ENCODE assay signal across 15 cellular contexts in the genomic region with DNA sequence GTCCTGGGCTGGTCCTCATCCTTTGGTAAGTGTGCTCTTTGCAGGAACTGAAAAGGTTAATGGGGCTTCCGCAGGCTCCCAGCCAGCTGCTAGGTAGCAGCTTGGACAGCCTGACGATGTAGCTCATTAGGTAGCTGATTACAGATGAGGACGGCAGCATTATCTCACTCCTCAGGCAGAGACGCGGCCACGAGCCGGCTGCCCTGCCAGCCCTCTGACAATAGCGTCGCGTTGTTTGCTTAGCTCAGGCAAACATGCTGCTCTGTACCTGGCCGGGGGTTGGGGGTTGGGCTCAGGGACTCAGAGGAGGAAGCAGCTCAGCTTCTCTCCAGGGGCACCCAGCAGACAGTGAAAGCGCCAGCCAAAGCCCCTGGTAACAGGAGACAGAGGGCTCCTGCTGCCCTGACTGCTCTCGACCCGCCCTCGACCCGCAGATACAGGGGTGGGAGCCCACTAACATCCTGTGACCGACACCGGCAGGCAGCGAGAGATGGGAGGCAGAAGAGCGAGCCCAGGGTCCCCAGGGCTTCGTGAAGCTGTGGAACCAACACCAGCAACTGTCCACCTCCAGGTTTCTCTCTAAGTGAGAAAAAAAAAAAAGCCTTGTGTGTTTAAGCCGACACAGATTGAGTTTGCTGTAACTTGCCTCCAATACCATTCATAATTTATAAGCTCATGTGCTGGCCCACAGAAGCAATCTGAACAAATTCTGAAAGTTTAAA. TPM values are rescaled to one million over a fixed set of nuclear protein-coding genes. Genes with fewer than 3 reads are reported as not detected.
DNase-seq lines count a peak whose midpoint lies in the region; ATAC-seq and TF ChIP-seq lines count a peak whose summit lies in the region.
"Had no signal": no experiment of that assay in that cellular context is flagged by ENCODE, and none has a peak within 500 bp of the region (broad histone marks: within the 10 kb centered on the region; RNA-seq: fewer than 3 reads in every experiment).

No MANE protein-coding gene starts in this region.

- no peak for TF ChIP-seq CTCF in mammary epithelial cell (conservative IDR thresholded peaks at IDR 0.05 in 1 of 2, IDR thresholded peaks at IDR 0.05 in 1 of 2; ENCODE audit: extremely low read depth in 1 of 2, insufficient read depth in 1 of 2, low read depth in 1 of 2, low read length in 2 of 2)
- TF ChIP-seq CTCF in hepatocyte (IDR thresholded peaks at IDR 0.05; ENCODE audit: poor library complexity), result no peak
- no peak for TF ChIP-seq CTCF in transverse colon (IDR thresholded peaks at IDR 0.05)
- TF ChIP-seq CTCF in GM13976 (IDR thresholded peaks at IDR 0.05; ENCODE audit: borderline replicate concordance, control extremely low read depth, extremely low read depth, insufficient read depth, missing control alignments), result no peak

- H3K36me3 ChIP-seq in mammary epithelial cell (ENCODE audit: insufficient read depth, low read length), result no peaks in the 10 kb centered on the region
- H3K36me3 ChIP-seq in hepatocyte (replicated peaks; ENCODE audit: insufficient read depth, low read depth), result no peaks in the 10 kb centered on the region
- no peaks in the 10 kb centered on the region for H3K36me3 ChIP-seq in transverse colon

- no peaks in the 10 kb centered on the region for H3K9me3 Mint-ChIP-seq in effector memory CD8-positive, alpha-beta T cell
- H3K9me3 Mint-ChIP-seq: activated B cell treated with CpG ODN at 0.5 μM for 24 hours; activated naive CD4-positive, alpha-beta T cell treated with anti-CD3 and anti-CD28 coated beads, Interleukin-2, amount 50 U/mL, for 24 hours; stimulated activated memory B cell treated with anti-CD40 and anti-IgM and Interleukin-4, amounts not matched to agents 10 μg/mL and 1 μg/mL and 100 μg/mL, for 72 hours had no signal

- no peak overlapping the region for H3K9ac ChIP-seq in mammary epithelial cell (ENCODE audit: insufficient read depth, low read length)

- dilution Hi-C loops in mammary epithelial cell (cut with HindIII; ENCODE audit: low sequenced_read_pairs), result no loop called here

- H3K4me3 Mint-ChIP-seq in effector memory CD8-positive, alpha-beta T cell, result peak overlapping the region in 1 of 2 donors; percentile 3
- H3K4me3 Mint-ChIP-seq: activated B cell treated with CpG ODN at 0.5 μM for 24 hours; activated naive CD4-positive, alpha-beta T cell treated with anti-CD3 and anti-CD28 coated beads, Interleukin-2, amount 50 U/mL, for 24 hours; stimulated activated memory B cell treated with anti-CD40 and anti-IgM and Interleukin-4, amounts not matched to agents 10 μg/mL and 1 μg/mL and 100 μg/mL, for 72 hours had no signal

- in situ Hi-C loops in T47D (cut with HindIII; ENCODE audit: low pct_unique_long_range_greater_than_20kb, low sequenced_read_pairs), result no loop called here
- in situ Hi-C loops in mammary epithelial cell (cut with MboI; ENCODE audit: low sequenced_read_pairs in 2 of 2), result loop anchor here in 1 of 2 donors (25.0 kb wide), 1 partner anchor 964 kb away; no protein-coding TSS in a partner anchor
- in situ Hi-C loops in transverse colon (cut with MboI; ENCODE audit: low pct_ligation_motif_present in 1 of 4, low pct_unique_long_range_greater_than_20kb in 1 of 4, low sequenced_read_pairs in 3 of 4), result no loop called here
- in situ Hi-C loops in GM13976 (cut with MboI; ENCODE audit: low sequenced_read_pairs, unreplicated experiment), result no loop called here

- H3K27ac ChIP-seq in mammary epithelial cell (ENCODE audit: insufficient read depth, low read depth, low read length), result no peak overlapping the region
- peak overlapping the region; percentile 13 for H3K27ac ChIP-seq in hepatocyte
- peak overlapping the region in 2 of 4 donors; percentile 20 to 43 for H3K27ac ChIP-seq in transverse colon

- no peak for ATAC-seq in effector memory CD8-positive, alpha-beta T cell (replicated peaks)
- ATAC-seq in GM18907 (IDR thresholded peaks at IDR 0.05; ENCODE audit: unreplicated experiment), result no peak
- ATAC-seq: left cardiac atrium had no signal

- H4K20me1 ChIP-seq in mammary epithelial cell (ENCODE audit: insufficient read depth, low read length) (no peaks in the 10 kb centered on the region), hepatocyte (ENCODE audit: insufficient read depth, poor library complexity, severe bottlenecking) (no peaks in the 10 kb centered on the region)

- TF ChIP-seq EP300 in transverse colon (IDR thresholded peaks at IDR 0.05; ENCODE audit: low read depth), result no peak

- H3K9me3 ChIP-seq in mammary epithelial cell (replicated peaks; ENCODE audit: insufficient read depth, low read length) (no peaks in the 10 kb centered on the region), hepatocyte (ENCODE audit: low read depth) (no peaks in the 10 kb centered on the region), transverse colon (no peaks in the 10 kb centered on the region)

- H3K4me1 ChIP-seq in mammary epithelial cell (ENCODE audit: insufficient read depth, low read length), result no peaks in the 10 kb centered on the region
- H3K4me1 ChIP-seq in hepatocyte (ENCODE audit: insufficient read depth), result peaks cover 59% of the 10 kb centered on the region
- peaks cover 17 to 47% (median 38%) of the 10 kb centered on the region in 4 donors for H3K4me1 ChIP-seq in transverse colon

- H3K4me2 ChIP-seq in mammary epithelial cell (ENCODE audit: insufficient read depth, low read depth, low read length) (no peak overlapping the region), hepatocyte (peak overlapping the region; percentile 59)

- 56% methylated on average over 8 of the region's 22 CpGs for WGBS in mammary epithelial cell (ENCODE audit: low coverage, missing lambda C conversion rate)
- 22% methylated on average over 22 of the region's 22 CpGs for WGBS in hepatocyte (ENCODE audit: low lambda C conversion rate, missing lambda C conversion rate)
- 29 to 32% methylated on average over 1 to 22 of the region's 22 CpGs for WGBS in transverse colon (ENCODE audit: low coverage in 1 of 2), 2 donors

- no peak overlapping the region for H2AFZ ChIP-seq in mammary epithelial cell (ENCODE audit: low read depth, low read length)
- peak overlapping the region; percentile 6 for H2AFZ ChIP-seq in hepatocyte

- H3K4me3 ChIP-seq in mammary epithelial cell (replicated peaks in 1 of 3; ENCODE audit: insufficient read depth in 1 of 3, low read depth in 2 of 3, low read length in 3 of 3) (no peak overlapping the region), hepatocyte (no peak overlapping the region), transverse colon (no peak overlapping the region)

- peak; percentile 15 for TF ChIP-seq POLR2A in transverse colon (IDR thresholded peaks at IDR 0.05)

- peaks cover 31 to 89% of the 10 kb centered on the region in 2 donors for H3K27me3 Mint-ChIP-seq in effector memory CD8-positive, alpha-beta T cell

- H3K79me2 ChIP-seq in mammary epithelial cell (ENCODE audit: insufficient read depth, low read length) (no peaks in the 10 kb centered on the region), hepatocyte (no peaks in the 10 kb centered on the region)

- peaks cover 9% of the 10 kb centered on the region for H3K27me3 ChIP-seq in mammary epithelial cell (ENCODE audit: insufficient read depth, low read length)
- H3K27me3 ChIP-seq in hepatocyte, result peaks cover 3% of the 10 kb centered on the region
- H3K27me3 ChIP-seq in transverse colon, result no peaks in the 10 kb centered on the region

- CTCF ChIA-PET in mammary epithelial cell (lab: Charles Lee; ENCODE audit: low non-redundant PET), result no interaction called here

- intact Hi-C loops in mammary epithelial cell (cut with micrococcal nuclease), result no loop called here
- intact Hi-C loops in transverse colon (cut with DNase I; ENCODE audit: low total_unique reads), result no loop called here

- no peak overlapping the region for H3K27ac Mint-ChIP-seq in effector memory CD8-positive, alpha-beta T cell
- H3K27ac Mint-ChIP-seq: activated B cell treated with CpG ODN at 0.5 μM for 24 hours; activated naive CD4-positive, alpha-beta T cell treated with anti-CD3 and anti-CD28 coated beads, Interleukin-2, amount 50 U/mL, for 24 hours; stimulated activated memory B cell treated with anti-CD40 and anti-IgM and Interleukin-4, amounts not matched to agents 10 μg/mL and 1 μg/mL and 100 μg/mL, for 72 hours had no signal

- no peaks in the 10 kb centered on the region for H3K9me2 ChIP-seq in hepatocyte (replicated peaks; ENCODE audit: insufficient read depth)

- H3K4me1 Mint-ChIP-seq in effector memory CD8-positive, alpha-beta T cell (ENCODE audit: low read depth in 2 of 2), result peaks cover 6 to 9% of the 10 kb centered on the region in 2 donors
- H3K4me1 Mint-ChIP-seq: activated B cell treated with CpG ODN at 0.5 μM for 24 hours; activated naive CD4-positive, alpha-beta T cell treated with anti-CD3 and anti-CD28 coated beads, Interleukin-2, amount 50 U/mL, for 24 hours had no signal

- DNase-seq in T47D (ENCODE audit: low read depth in 1 of 2, low spot score in 1 of 2) (peak; percentile 45 to 55), mammary epithelial cell (no peak), NCI-H345 treated with DMSO at 0.1 percent for 48 hours (lab: John Stamatoyannopoulos, UW; ENCODE audit: unreplicated experiment) (peak; percentile 95), hepatocyte (ENCODE audit: low spot score) (peak; percentile 86), transverse colon (peak; percentile 73), GM13976 (ENCODE audit: low spot score) (no peak)
- DNase-seq in effector memory CD8-positive, alpha-beta T cell, result no peak
- DNase-seq: activated B cell treated with CpG ODN at 0.5 μM for 24 hours; effector memory CD4-positive, alpha-beta T cell; left cardiac atrium; NCI-H1048 had no signal

- no TSS peak for BruUV-seq in mammary epithelial cell (replicated peaks; lab: Mats Ljungman, UMichigan)

- H3K36me3 Mint-ChIP-seq in effector memory CD8-positive, alpha-beta T cell (ENCODE audit: insufficient read depth), result no peaks in the 10 kb centered on the region
- H3K36me3 Mint-ChIP-seq: activated naive CD4-positive, alpha-beta T cell treated with anti-CD3 and anti-CD28 coated beads, Interleukin-2, amount 50 U/mL, for 24 hours; stimulated activated memory B cell treated with anti-CD40 and anti-IgM and Interleukin-4, amounts not matched to agents 10 μg/mL and 1 μg/mL and 100 μg/mL, for 72 hours had no signal

RNA-seq across cellular contexts. Expression of a gene that starts 53.4 kb away (rescaled TPM):
- total RNA-seq in mammary epithelial cell (not detected), hepatocyte (1,033 and 1,378 TPM in 2 replicates), transverse colon (not detected)
- polyA plus RNA-seq in mammary epithelial cell (not detected), hepatocyte (3,299 and 3,695 TPM in 2 replicates)
- 3.8 TPM for polyA minus RNA-seq in mammary epithelial cell
- total RNA-seq: A673, activated B cell treated with CpG ODN at 0.5 μM for 24 hours had no signal

Comparison
In these comparisons a context has a peak if more than half of its experiments do, and no peak if none do; other contexts are left out.
1. DNase-seq: peak in T47D (2 of 2), NCI-H345 treated with DMSO at 0.1 percent for 48 hours (single experiment), hepatocyte (single experiment) and transverse colon (single experiment); none in mammary epithelial cell (single experiment), effector memory CD8-positive, alpha-beta T cell (0 of 3) and GM13976 (single experiment).
2. RNA of a gene that starts 53.4 kb away (total RNA-seq): 1,033 to 1,378 TPM in hepatocyte; not detected in mammary epithelial cell and not detected in transverse colon; every median in the first group is over 1,000 times any median in the second.